8 cellular contexts compared by ENCODE assay signal in the genomic region with DNA sequence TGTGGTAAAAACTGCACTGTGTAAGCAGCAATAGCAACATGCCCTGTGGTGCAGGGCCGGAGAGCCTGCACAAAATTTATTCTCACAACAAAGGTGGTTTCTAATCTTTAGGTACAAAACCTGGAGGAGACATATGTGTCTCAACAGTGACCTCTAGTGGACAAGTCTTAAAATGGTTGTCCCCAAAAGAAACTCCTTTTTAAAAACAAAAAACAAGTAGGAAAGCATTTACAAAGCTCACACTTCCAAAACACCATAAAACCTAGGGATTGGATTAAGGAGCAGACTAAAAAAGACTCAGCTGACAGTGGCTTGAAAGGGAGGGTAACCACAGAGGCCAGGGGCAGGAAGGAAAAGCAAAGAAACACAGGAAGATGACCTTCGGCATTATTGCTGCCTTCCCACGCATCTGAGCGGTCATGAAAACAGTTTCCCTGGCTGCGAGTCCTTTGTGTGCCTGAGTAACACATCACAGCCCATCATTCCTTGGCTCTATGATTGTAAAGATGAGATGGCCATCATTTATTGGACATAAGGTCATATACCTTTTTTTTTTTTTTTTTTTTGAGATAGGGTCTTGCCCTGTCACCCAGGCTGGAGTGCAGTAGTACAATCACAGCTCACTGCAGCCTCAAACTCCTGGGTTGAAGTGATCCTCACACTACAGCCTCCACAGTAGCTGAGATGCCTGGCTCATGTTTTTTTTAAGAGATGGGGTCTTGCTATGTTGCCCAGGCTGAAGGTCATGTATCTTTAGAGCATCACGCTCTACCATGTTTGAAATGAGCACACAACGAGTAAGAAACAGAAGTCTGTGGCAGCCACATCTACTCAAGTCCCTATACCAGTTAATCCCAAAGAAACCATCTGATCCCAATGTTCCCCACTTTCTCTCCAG. TPM values are rescaled to one million over a fixed set of nuclear protein-coding genes. Genes with fewer than 3 reads are reported as not detected.
DNase-seq lines count a peak whose midpoint lies in the region; ATAC-seq and TF ChIP-seq lines count a peak whose summit lies in the region.

No MANE protein-coding gene starts in this region.

- peaks cover 0 to 13% (median 6%) of the 10 kb centered on the region in 4 donors for H3K36me3 ChIP-seq in stomach

- ATAC-seq in HG03280 (IDR thresholded peaks at IDR 0.05; ENCODE audit: unreplicated experiment) (peak; percentile 43), GM21515 (IDR thresholded peaks at IDR 0.05; ENCODE audit: unreplicated experiment) (no peak)

- DNase-seq in 8988T (peak; percentile 12), ELR (ENCODE audit: low read depth) (peak; percentile 70), NCI-H526 (lab: John Stamatoyannopoulos, UW) (peak; percentile 7 to 58), astrocyte of the spinal cord (ENCODE audit: low read depth, low spot score) (peak; percentile 60), iPS-NIHi7 (ENCODE audit: extremely low spot score) (peak; percentile 71), stomach (no peak)

- TF ChIP-seq POLR2A in stomach (IDR thresholded peaks at IDR 0.05): no peak

- H3K27ac ChIP-seq in stomach: no peak overlapping the region

- 42 to 68% (median 56%) methylated on average over 7 of the region's 7 CpGs for WGBS in stomach, 5 donors

- intact Hi-C loops in stomach (cut with DNase I; ENCODE audit: low total_unique reads): no loop called here

- in situ Hi-C loops in astrocyte of the spinal cord (cut with HindIII; ENCODE audit: low sequenced_read_pairs): no loop called here

- no peak overlapping the region for H3K4me3 ChIP-seq in astrocyte of the spinal cord (ENCODE audit: low read depth, low read length)
- no peak overlapping the region for H3K4me3 ChIP-seq in stomach

- H3K4me1 ChIP-seq in stomach: peaks cover 0 to 32% (median 14%) of the 10 kb centered on the region in 4 donors

- no peaks in the 10 kb centered on the region for H3K9me3 ChIP-seq in stomach

- peak; percentile 56 for TF ChIP-seq CTCF in astrocyte of the spinal cord (IDR thresholded peaks at IDR 0.05; ENCODE audit: low read depth, low read length)
- peak in 5 of 7 experiments; percentile 34 to 77 (median 61) for TF ChIP-seq CTCF in stomach (IDR thresholded peaks at IDR 0.05)

- no peak for TF ChIP-seq EP300 in stomach (IDR thresholded peaks at IDR 0.05)

- no peaks in the 10 kb centered on the region for H3K27me3 ChIP-seq in stomach

RNA-seq across cellular contexts. Expression of gene RSU1, which starts 39.5 kb away (rescaled TPM):
- total RNA-seq in stomach: 10 to 100 TPM in 4 of 5 donors, 1 to 10 TPM in 1; 8.7 to 43.8 (median 40.2) TPM
- polyA plus RNA-seq in stomach: 10 to 100 TPM; 38.0 to 42.9 (median 42.2) TPM
